In the genomic region with DNA sequence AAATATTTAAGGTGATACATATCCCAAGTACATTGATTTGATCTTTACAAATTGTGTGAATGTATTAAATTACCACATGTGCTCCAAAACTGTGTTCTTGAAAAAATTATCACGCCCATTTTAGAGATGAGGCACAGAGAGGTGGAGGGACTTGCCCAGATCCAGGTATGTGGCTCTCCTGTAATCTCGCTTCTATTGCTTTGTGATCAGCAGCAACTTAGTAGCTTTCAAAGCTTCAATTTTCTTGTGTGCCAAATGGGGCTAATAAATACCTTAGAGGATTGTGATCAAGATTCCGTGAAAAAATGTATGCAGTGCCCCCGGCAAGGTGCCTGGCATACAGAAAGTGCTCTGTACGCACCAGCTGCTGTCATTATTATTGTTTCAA, we compare ENCODE assay signal across 14 cellular contexts. TPM values are rescaled to one million over a fixed set of nuclear protein-coding genes. Genes with fewer than 3 reads are reported as not detected.
A peak's percentile ranks its signal among the peaks of the same experiment; 100 is the strongest.
DNase-seq lines count a peak whose midpoint lies in the region; ATAC-seq, FAIRE-seq and TF ChIP-seq lines count a peak whose summit lies in the region.
"Had no signal": no experiment of that assay in that cellular context is flagged by ENCODE, and none has a peak within 500 bp of the region (broad histone marks: within the 10 kb centered on the region; RNA-seq: fewer than 3 reads in every experiment).

No MANE protein-coding gene starts in this region.

- no peak overlapping the region; the same call in 2 of the 3 replicates for H3K4me3 ChIP-seq in A549
- no peak overlapping the region for H3K4me3 ChIP-seq in CD8-positive, alpha-beta memory T cell (ENCODE audit: low read length)
- H3K4me3 ChIP-seq in mesenchymal stem cell (ENCODE audit: insufficient read depth in 1 of 2, low read depth in 1 of 2, low read length in 2 of 2), result no peak overlapping the region
- H3K4me3 ChIP-seq: BLaER1 treated with 17β-estradiol and CSF1 and Interleukin-3, amounts not matched to agents 10 nM and 100 nM; testis had no signal

- H3K9me3 ChIP-seq in A549, result no peaks in the 10 kb centered on the region
- no peaks in the 10 kb centered on the region for H3K9me3 ChIP-seq in CD8-positive, alpha-beta memory T cell (ENCODE audit: low read length)
- H3K9me3 ChIP-seq in mesenchymal stem cell (ENCODE audit: control insufficient read depth, low read length), result no peaks in the 10 kb centered on the region
- H3K9me3 ChIP-seq: BLaER1 treated with 17β-estradiol and CSF1 and Interleukin-3, amounts not matched to agents 10 nM and 100 nM; testis had no signal

- peak overlapping the region; percentile 12 for H2AK5ac ChIP-seq in mesenchymal stem cell (ENCODE audit: low read length, severe bottlenecking)

- H3K79me1 ChIP-seq in mesenchymal stem cell (replicated peaks; ENCODE audit: low read length, poor library complexity, severe bottlenecking), result no peaks in the 10 kb centered on the region

- H3K9me3 Mint-ChIP-seq in CD8-positive, alpha-beta memory T cell, result no peaks in the 10 kb centered on the region
- no peaks in the 10 kb centered on the region for H3K9me3 Mint-ChIP-seq in activated CD8-positive, alpha-beta T cell treated with anti-CD3 and anti-CD28 coated beads, Interleukin-2, amount 10 ng/mL, durations not matched to agents 7 days and 5 days (ENCODE audit: insufficient read depth)

- H3K27ac Mint-ChIP-seq in CD8-positive, alpha-beta memory T cell, result peak overlapping the region; percentile 85 to 99 (median 96)
- peak overlapping the region; percentile 97 for H3K27ac Mint-ChIP-seq in activated CD8-positive, alpha-beta T cell treated with anti-CD3 and anti-CD28 coated beads, Interleukin-2, amount 10 ng/mL, durations not matched to agents 7 days and 5 days

- no peak overlapping the region for H2BK12ac ChIP-seq in mesenchymal stem cell (ENCODE audit: low read length in 2 of 2)

- TF ChIP-seq EP300 in A549 (IDR thresholded peaks at IDR 0.05), result no peak

- H3K36me3 ChIP-seq in CD8-positive, alpha-beta memory T cell (ENCODE audit: insufficient read depth, low read length), result no peaks in the 10 kb centered on the region
- H3K36me3 ChIP-seq in mesenchymal stem cell (ENCODE audit: control insufficient read depth in 1 of 2, insufficient read depth in 2 of 2, low read depth in 1 of 2, low read length in 2 of 2), result peaks cover 0 to 9% of the 10 kb centered on the region in 2 experiments

- peaks cover 0 to 4% (median 0%) of the 10 kb centered on the region in 3 donors for H3K36me3 Mint-ChIP-seq in CD8-positive, alpha-beta memory T cell
- H3K36me3 Mint-ChIP-seq in activated CD8-positive, alpha-beta T cell treated with anti-CD3 and anti-CD28 coated beads, Interleukin-2, amount 10 ng/mL, durations not matched to agents 7 days and 5 days (ENCODE audit: low read depth), result peaks cover 38% of the 10 kb centered on the region

- H3K27ac ChIP-seq in A549 (peak overlapping the region; percentile 86 to 100), mesenchymal stem cell (ENCODE audit: low read length, poor library complexity, severe bottlenecking) (peak overlapping the region; percentile 98)
- H3K27ac ChIP-seq in CD8-positive, alpha-beta memory T cell (ENCODE audit: low read depth, low read length), result no peak overlapping the region
- H3K27ac ChIP-seq: BLaER1 treated with 17β-estradiol and CSF1 and Interleukin-3, amounts not matched to agents 10 nM and 100 nM; testis had no signal

- no peak overlapping the region for H2BK15ac ChIP-seq in mesenchymal stem cell (ENCODE audit: low read depth, poor library complexity, severe bottlenecking)

- peak overlapping the region in 4 of 7 donors; percentile 58 to 74 (median 63) for H3K4me3 Mint-ChIP-seq in CD8-positive, alpha-beta memory T cell
- no peak overlapping the region for H3K4me3 Mint-ChIP-seq in activated CD8-positive, alpha-beta T cell treated with anti-CD3 and anti-CD28 coated beads, Interleukin-2, amount 10 ng/mL, durations not matched to agents 7 days and 5 days

- no peak overlapping the region for H2BK5ac ChIP-seq in mesenchymal stem cell (ENCODE audit: low read depth, low read length, poor library complexity, severe bottlenecking)

- H2AFZ ChIP-seq in mesenchymal stem cell (ENCODE audit: low read depth, low read length), result no peak overlapping the region

- DNase-seq in A549 (ENCODE audit: low read depth in 1 of 2, low spot score in 1 of 2) (no peak), mesenchymal stem cell (no peak), NCI-H526 treated with DMSO at 0.1 percent for 48 hours (lab: John Stamatoyannopoulos, UW) (no peak), NCI-H1092 (lab: John Stamatoyannopoulos, UW) (no peak), AG08395 (ENCODE audit: low spot score) (no peak)
- no peak for DNase-seq in CD8-positive, alpha-beta memory T cell
- no peak for DNase-seq in activated CD8-positive, alpha-beta T cell treated with anti-CD3 and anti-CD28 coated beads, Interleukin-2, amount 10 ng/mL, durations not matched to agents 7 days and 5 days
- DNase-seq: activated naive CD4-positive, alpha-beta T cell; effector CD4-positive, alpha-beta T cell; KG1; NCI-H345; testis had no signal

- no peaks in the 10 kb centered on the region for H3K27me3 Mint-ChIP-seq in CD8-positive, alpha-beta memory T cell
- no peaks in the 10 kb centered on the region for H3K27me3 Mint-ChIP-seq in activated CD8-positive, alpha-beta T cell treated with anti-CD3 and anti-CD28 coated beads, Interleukin-2, amount 10 ng/mL, durations not matched to agents 7 days and 5 days (ENCODE audit: low read depth)

- peaks cover 58 to 83% (median 79%) of the 10 kb centered on the region in 3 donors for H3K4me1 Mint-ChIP-seq in CD8-positive, alpha-beta memory T cell
- peaks cover 75% of the 10 kb centered on the region for H3K4me1 Mint-ChIP-seq in activated CD8-positive, alpha-beta T cell treated with anti-CD3 and anti-CD28 coated beads, Interleukin-2, amount 10 ng/mL, durations not matched to agents 7 days and 5 days (ENCODE audit: low read depth)

- H3K4me1 ChIP-seq in A549 (peaks cover 96% of the 10 kb centered on the region), mesenchymal stem cell (ENCODE audit: control insufficient read depth, insufficient read depth, low read depth, low read length) (peaks cover 48% of the 10 kb centered on the region)
- peaks cover 72% of the 10 kb centered on the region for H3K4me1 ChIP-seq in CD8-positive, alpha-beta memory T cell (ENCODE audit: insufficient read depth, low read length)
- H3K4me1 ChIP-seq: testis had no signal

- H3K4me2 ChIP-seq in A549 (peak overlapping the region; percentile 79), mesenchymal stem cell (ENCODE audit: low read length, poor library complexity, severe bottlenecking) (peak overlapping the region; percentile 40)

- no peak overlapping the region for H3K14ac ChIP-seq in mesenchymal stem cell (ENCODE audit: low read length in 2 of 2)

- no peak for TF ChIP-seq CTCF in A549 (IDR thresholded peaks at IDR 0.05)

- ATAC-seq in A549, result 0 out of 6 replicates have a peak, but pooled peaks of 1 of the 2 experiments have one; percentile 3
- no peak for ATAC-seq in activated CD8-positive, alpha-beta T cell treated with anti-CD3 and anti-CD28 coated beads, Interleukin-2, amount 10 ng/mL, durations not matched to agents 7 days and 5 days
- ATAC-seq in GM19395 (IDR thresholded peaks at IDR 0.05; ENCODE audit: unreplicated experiment), result no peak

- CTCF ChIA-PET in A549 (lab: Yijun Ruan, JAX), result interaction anchor here (0.8 to 2.1 kb wide), 8 partner anchors 8 to 112 kb away, joined by 3 to 13 read pairs (median 4); no protein-coding TSS in a partner anchor
- CTCF ChIA-PET in CD8-positive, alpha-beta memory T cell (lab: Charles Lee), result interaction anchor here (0.8 to 1.4 kb wide), 3 partner anchors 8 to 19 kb away, joined by 3 to 4 read pairs (median 3); no protein-coding TSS in a partner anchor
- CTCF ChIA-PET in activated CD8-positive, alpha-beta T cell treated with anti-CD3 and anti-CD28 coated beads, Interleukin-2, amount 10 ng/mL, durations not matched to agents 7 days and 5 days (lab: Charles Lee), result interaction anchor here (0.8 to 3.4 kb wide), 7 partner anchors 9 to 63 kb away, joined by 3 to 12 read pairs (median 4); no protein-coding TSS in a partner anchor

- TF ChIP-seq RAD21 in A549 (conservative IDR thresholded peaks at IDR 0.05 in 1 of 2, IDR thresholded peaks at IDR 0.05 in 1 of 2), result no peak

- H3K9ac ChIP-seq in mesenchymal stem cell (ENCODE audit: low read length), result no peak overlapping the region

- H4K91ac ChIP-seq in mesenchymal stem cell (ENCODE audit: low read length), result no peak overlapping the region

- H3K4ac ChIP-seq in mesenchymal stem cell (ENCODE audit: low read depth in 1 of 2, low read length in 2 of 2), result no peak overlapping the region

- POLR2A ChIA-PET in A549 (lab: Yijun Ruan, JAX), result interaction anchor here (1.1 kb wide), 1 partner anchor 18 kb away, joined by 3 read pairs; a partner anchor contains a TSS
- POLR2A ChIA-PET in CD8-positive, alpha-beta memory T cell (lab: Charles Lee), result no interaction called here
- POLR2A ChIA-PET in activated CD8-positive, alpha-beta T cell treated with anti-CD3 and anti-CD28 coated beads, Interleukin-2, amount 10 ng/mL, durations not matched to agents 7 days and 5 days (lab: Charles Lee), result interaction anchor here (1.4 to 1.6 kb wide), 2 partner anchors 8 to 58 kb away, joined by 4 to 5 read pairs; no protein-coding TSS in a partner anchor

- no peak overlapping the region for H3K18ac ChIP-seq in mesenchymal stem cell (ENCODE audit: low read depth in 1 of 2, low read length in 2 of 2)

- no peak overlapping the region for H3K23ac ChIP-seq in mesenchymal stem cell (ENCODE audit: low read length in 2 of 2)

- WGBS in A549 (ENCODE audit: missing lambda C conversion rate), result 59% methylated on average over 5 of the region's 5 CpGs
- WGBS in mesenchymal stem cell, result 97% methylated on average over 5 of the region's 5 CpGs

- no peak for FAIRE-seq in A549 (lab: Jason Lieb, UNC)

- H4K8ac ChIP-seq in mesenchymal stem cell (ENCODE audit: low read length), result no peak overlapping the region

- no peak for TF ChIP-seq POLR2A in A549 (IDR thresholded peaks at IDR 0.05; ENCODE audit: low read length)

- H3K27me3 ChIP-seq in CD8-positive, alpha-beta memory T cell (ENCODE audit: insufficient read depth, low read length, poor library complexity, severe bottlenecking), result no peaks in the 10 kb centered on the region
- H3K27me3 ChIP-seq in mesenchymal stem cell (ENCODE audit: control insufficient read depth in 1 of 2, insufficient read depth in 1 of 2, low read length in 2 of 2), result no peaks in the 10 kb centered on the region
- H3K27me3 ChIP-seq: BLaER1 treated with 17β-estradiol and CSF1 and Interleukin-3, amounts not matched to agents 10 nM and 100 nM; testis had no signal

- no peak overlapping the region for H2BK120ac ChIP-seq in mesenchymal stem cell (ENCODE audit: low read depth, low read length)

RNA-seq across cellular contexts. Expression of a gene that starts 18.0 kb away (rescaled TPM):
- polyA plus RNA-seq in A549 (2011; rRNA removed) (30.3 and 46.2 TPM in 2 replicates), A549 (2017; fragmentation: RNase III; extraction: RNeasy Plus Mini Kit Qiagen cat#74134 plus additional on column Dnase treatment) (47.0 to 55.6 TPM (median 50.5 TPM) in 3 replicates)
- polyA plus RNA-seq in A549 (2012; cell fraction: cytosol; rRNA removed), result 15.4 and 22.0 TPM in 2 replicates
- 23.1 and 39.4 TPM in 2 replicates for polyA plus RNA-seq in A549 (2012; cell fraction: nucleus; rRNA removed)
- 62.1 and 63.5 TPM in 2 replicates for polyA minus RNA-seq in A549 (2011; rRNA and poly(A)+ RNA removed)
- total RNA-seq in CD8-positive, alpha-beta memory T cell, result 10 to 100 TPM; 25.1 to 25.6 TPM
- 16.0 TPM for polyA plus RNA-seq in CD8-positive, alpha-beta memory T cell
- 10 to 100 TPM; 56.5 to 62.9 TPM for total RNA-seq in activated CD8-positive, alpha-beta T cell treated with anti-CD3 and anti-CD28 coated beads, Interleukin-2, amount 10 ng/mL, durations not matched to agents 7 days and 5 days
- polyA plus RNA-seq in mesenchymal stem cell (2013, experiment 1 of 2), result 17.1 TPM
- 16.8 TPM for polyA plus RNA-seq in mesenchymal stem cell (2013, experiment 2 of 2)
